ENCODE assay signal across 9 cellular contexts in genomic region chr22:27241430-27242110, GRCh38.
A peak's percentile ranks its signal among the peaks of the same experiment; 100 is the strongest.
DNase-seq lines count a peak whose midpoint lies in the region; ATAC-seq, FAIRE-seq and TF ChIP-seq lines count a peak whose summit lies in the region.
"Had no signal": no experiment of that assay in that cellular context is flagged by ENCODE, and none has a peak within 500 bp of the region (broad histone marks: within the 10 kb centered on the region; RNA-seq: fewer than 3 reads in every experiment).

No MANE protein-coding gene starts in this region.

- H3K27me3 Mint-ChIP-seq in Calu3 (ENCODE audit: unreplicated experiment), result peaks cover 8% of the 10 kb centered on the region
- H3K27me3 Mint-ChIP-seq in activated CD4-positive, alpha-beta memory T cell treated with anti-CD3 and anti-CD28 coated beads, Interleukin-2, amount 10 ng/mL, durations not matched to agents 7 days and 5 days, result no peaks in the 10 kb centered on the region

- H3K36me3 Mint-ChIP-seq in Calu3 (ENCODE audit: insufficient read depth, unreplicated experiment), result peaks cover 14% of the 10 kb centered on the region
- no peaks in the 10 kb centered on the region for H3K36me3 Mint-ChIP-seq in activated CD4-positive, alpha-beta memory T cell treated with anti-CD3 and anti-CD28 coated beads, Interleukin-2, amount 10 ng/mL, durations not matched to agents 7 days and 5 days (ENCODE audit: low read depth)

- H3K9me3 Mint-ChIP-seq in Calu3 (ENCODE audit: low read depth, unreplicated experiment), result no peaks in the 10 kb centered on the region
- peaks cover 4% of the 10 kb centered on the region for H3K9me3 Mint-ChIP-seq in activated CD4-positive, alpha-beta memory T cell treated with anti-CD3 and anti-CD28 coated beads, Interleukin-2, amount 10 ng/mL, durations not matched to agents 7 days and 5 days

- no peak for TF ChIP-seq POLR2A in uterus (IDR thresholded peaks at IDR 0.05)

- H3K4me1 ChIP-seq in pancreas, result peaks cover 12 to 60% (median 13%) of the 10 kb centered on the region in 3 donors
- H3K4me1 ChIP-seq in uterus, result peaks cover 1 to 3% of the 10 kb centered on the region in 2 donors

- BruUV-seq in Calu3 (replicated peaks; lab: Mats Ljungman, UMichigan), result no TSS peak

- peak; percentile 82 to 89 (median 82) for ATAC-seq in pancreas
- ATAC-seq in HG03280 (IDR thresholded peaks at IDR 0.05; ENCODE audit: unreplicated experiment), result no peak

- H3K4me3 ChIP-seq in pancreas (no peak overlapping the region), uterus (no peak overlapping the region)

- H3K9me3 ChIP-seq in pancreas (no peaks in the 10 kb centered on the region), uterus (no peaks in the 10 kb centered on the region)

- peak overlapping the region; percentile 58 to 89 (median 73) for H3K27ac ChIP-seq in pancreas
- H3K27ac ChIP-seq in uterus, result no peak overlapping the region
- H3K27ac ChIP-seq: KMS-11 had no signal

- no peak overlapping the region for H3K4me3 Mint-ChIP-seq in Calu3 (ENCODE audit: low read depth, unreplicated experiment)
- H3K4me3 Mint-ChIP-seq in activated CD4-positive, alpha-beta memory T cell treated with anti-CD3 and anti-CD28 coated beads, Interleukin-2, amount 10 ng/mL, durations not matched to agents 7 days and 5 days, result no peak overlapping the region

- WGBS in pancreas, 2 donors, result 27 to 28% methylated on average over 6 of the region's 6 CpGs

- H3K27me3 ChIP-seq in pancreas (no peaks in the 10 kb centered on the region), uterus (no peaks in the 10 kb centered on the region)

- CTCF ChIA-PET in Calu3 (lab: Charles Lee), result no interaction called here
- CTCF ChIA-PET in activated CD4-positive, alpha-beta memory T cell treated with anti-CD3 and anti-CD28 coated beads, Interleukin-2, amount 10 ng/mL, durations not matched to agents 7 days and 5 days (lab: Charles Lee), result no interaction called here

- H3K36me3 ChIP-seq in pancreas (no peaks in the 10 kb centered on the region), uterus (no peaks in the 10 kb centered on the region)

- no peak for TF ChIP-seq CTCF in Calu3 (IDR thresholded peaks at IDR 0.05; ENCODE audit: unreplicated experiment)
- no peak for TF ChIP-seq CTCF in pancreas (IDR thresholded peaks at IDR 0.05)
- no peak for TF ChIP-seq CTCF in uterus (IDR thresholded peaks at IDR 0.05)

- H3K4me1 Mint-ChIP-seq in Calu3 (ENCODE audit: low read depth, unreplicated experiment), result peaks cover 40% of the 10 kb centered on the region
- H3K4me1 Mint-ChIP-seq in activated CD4-positive, alpha-beta memory T cell treated with anti-CD3 and anti-CD28 coated beads, Interleukin-2, amount 10 ng/mL, durations not matched to agents 7 days and 5 days, result no peaks in the 10 kb centered on the region

- FAIRE-seq in RCC 7860 (lab: Jason Lieb, UNC), result peak; percentile 64
- FAIRE-seq in pancreas (lab: Jason Lieb, UNC), result no peak

- DNase-seq in Calu3 (peak; percentile 14), RCC 7860 (ENCODE audit: low spot score) (peak; percentile 39), glomerular visceral epithelial cell (ENCODE audit: extremely low spot score) (peak; percentile 61), pancreas (peak; percentile 90 to 97 (median 92)), RPMI8226 (no peak), uterus (no peak)
- DNase-seq in activated CD4-positive, alpha-beta memory T cell treated with anti-CD3 and anti-CD28 coated beads, Interleukin-2, amount 10 ng/mL, durations not matched to agents 7 days and 5 days, result no peak

- POLR2A ChIA-PET in activated CD4-positive, alpha-beta memory T cell treated with anti-CD3 and anti-CD28 coated beads, Interleukin-2, amount 10 ng/mL, durations not matched to agents 7 days and 5 days (lab: Charles Lee), result no interaction called here

- no peak overlapping the region for H3K27ac Mint-ChIP-seq in Calu3 (ENCODE audit: unreplicated experiment)
- H3K27ac Mint-ChIP-seq in activated CD4-positive, alpha-beta memory T cell treated with anti-CD3 and anti-CD28 coated beads, Interleukin-2, amount 10 ng/mL, durations not matched to agents 7 days and 5 days, result no peak overlapping the region

- intact Hi-C loops in Calu3 (cut with micrococcal nuclease; ENCODE audit: unreplicated experiment) (loop anchor here (2.0 kb wide), 1 partner anchor 39 kb away; no protein-coding TSS in a partner anchor), pancreas (cut with DNase I) (no loop called here), uterus (cut with DNase I; ENCODE audit: low total_unique reads) (no loop called here)

Comparison
In these comparisons a context has a peak if more than half of its experiments do, and no peak if none do; other contexts are left out.
1. DNase-seq: peak in Calu3 (single experiment), RCC 7860 (single experiment), glomerular visceral epithelial cell (single experiment) and pancreas (6 of 6); none in RPMI8226 (single experiment), uterus (0 of 2) and activated CD4-positive, alpha-beta memory T cell treated with anti-CD3 and anti-CD28 coated beads, Interleukin-2, amount 10 ng/mL, durations not matched to agents 7 days and 5 days (single experiment).
2. H3K27ac ChIP-seq: peak in pancreas (4 of 4); none in uterus (0 of 2).